In the genomic region with DNA sequence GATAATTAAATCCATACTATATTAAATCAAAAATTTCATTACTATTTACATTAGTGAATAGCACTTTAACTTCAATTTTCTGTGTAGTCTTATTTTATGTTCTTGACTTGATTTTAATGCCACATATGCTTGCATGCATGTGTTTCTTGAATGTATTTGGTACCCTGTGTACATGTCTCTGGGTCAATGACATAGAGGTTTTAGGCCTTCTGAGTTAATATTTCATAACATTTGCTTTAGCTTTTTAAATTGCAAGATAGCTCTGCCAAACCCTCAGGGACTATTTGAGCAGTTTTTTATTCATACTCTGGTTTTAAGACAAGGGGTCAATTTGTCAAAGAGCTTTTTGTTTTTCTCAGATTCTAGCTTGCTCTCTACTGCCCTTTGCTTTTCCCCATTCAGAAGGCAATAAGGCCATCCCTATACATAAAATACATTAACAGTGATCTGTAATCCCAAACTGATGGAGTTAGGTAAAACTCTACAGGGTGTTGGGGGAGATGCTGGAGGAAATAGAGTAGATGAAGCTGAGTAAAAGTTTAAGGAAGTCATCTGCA, we compare ENCODE assay signal across 20 cellular contexts.
"Had no signal": no experiment of that assay in that cellular context is flagged by ENCODE, and none has a peak within 500 bp of the region (broad histone marks: within the 10 kb centered on the region; RNA-seq: fewer than 3 reads in every experiment).

No MANE protein-coding gene starts in this region.

- DNase-seq: activated CD4-positive, alpha-beta memory T cell treated with anti-CD3 and anti-CD28 coated beads for 36 hours; activated CD4-positive, alpha-beta T cell treated with anti-CD3 and anti-CD28 coated beads for 1 hour; activated gamma-delta T cell; activated naive CD8-positive, alpha-beta T cell treated with anti-CD3 and anti-CD28 coated beads, Interleukin-2, amount 10 ng/mL, durations not matched to agents 7 days and 5 days; activated T-cell treated with anti-CD3 and anti-CD28 coated beads, Interleukin-2, amount 50 U/mL, for 48 hours; anterior cingulate cortex; effector memory CD4-positive, alpha-beta T cell; kidney; nucleus accumbens; psoas muscle; sigmoid colon; stimulated activated CD4-positive, alpha-beta T cell treated with anti-CD3 and anti-CD28 coated beads, Interleukin-12 subunit alpha, Interleukin-12 subunit beta, amount 100 ng/mL, for 4 hours; stimulated activated naive CD8-positive, alpha-beta T cell treated with anti-CD3 and anti-CD28 coated beads, Interleukin-15, Interleukin-2, amounts not matched to agents 100 U/mL and 50 U/mL, for 24 hours; T-helper 9 cell had no signal

- H3K27me3 ChIP-seq: cardiac muscle cell, gastroesophageal sphincter, hepatocyte, sigmoid colon, suprapubic skin had no signal

- H3K27me3 Mint-ChIP-seq: activated CD4-positive, alpha-beta memory T cell treated with anti-CD3 and anti-CD28 coated beads for 36 hours; activated naive CD8-positive, alpha-beta T cell treated with anti-CD3 and anti-CD28 coated beads, Interleukin-2, amount 10 ng/mL, durations not matched to agents 7 days and 5 days; type B pancreatic cell had no signal

- H3K36me3 ChIP-seq: cardiac muscle cell, gastroesophageal sphincter, sigmoid colon, suprapubic skin had no signal

- H3K9me3 ChIP-seq: gastroesophageal sphincter, psoas muscle, sigmoid colon, suprapubic skin had no signal

- H3K4me3 ChIP-seq: cardiac muscle cell, gastroesophageal sphincter, hepatocyte, psoas muscle, sigmoid colon, suprapubic skin had no signal

- H3K9me3 Mint-ChIP-seq: activated CD4-positive, alpha-beta memory T cell treated with anti-CD3 and anti-CD28 coated beads for 36 hours; activated naive CD8-positive, alpha-beta T cell treated with anti-CD3 and anti-CD28 coated beads, Interleukin-2, amount 10 ng/mL, durations not matched to agents 7 days and 5 days; type B pancreatic cell had no signal

- H3K4me2 ChIP-seq: hepatocyte had no signal

- H3K27ac ChIP-seq: cardiac muscle cell, epithelial cell of prostate, gastroesophageal sphincter, hepatocyte, psoas muscle, sigmoid colon, suprapubic skin had no signal

- H3K27ac Mint-ChIP-seq: activated CD4-positive, alpha-beta memory T cell treated with anti-CD3 and anti-CD28 coated beads for 36 hours; activated naive CD8-positive, alpha-beta T cell treated with anti-CD3 and anti-CD28 coated beads, Interleukin-2, amount 10 ng/mL, durations not matched to agents 7 days and 5 days; type B pancreatic cell had no signal

- H3K4me3 Mint-ChIP-seq: activated CD4-positive, alpha-beta memory T cell treated with anti-CD3 and anti-CD28 coated beads for 36 hours; activated naive CD8-positive, alpha-beta T cell treated with anti-CD3 and anti-CD28 coated beads, Interleukin-2, amount 10 ng/mL, durations not matched to agents 7 days and 5 days; type B pancreatic cell had no signal
